Comparison of ENCODE assay signal across 15 cellular contexts in the genomic region with DNA sequence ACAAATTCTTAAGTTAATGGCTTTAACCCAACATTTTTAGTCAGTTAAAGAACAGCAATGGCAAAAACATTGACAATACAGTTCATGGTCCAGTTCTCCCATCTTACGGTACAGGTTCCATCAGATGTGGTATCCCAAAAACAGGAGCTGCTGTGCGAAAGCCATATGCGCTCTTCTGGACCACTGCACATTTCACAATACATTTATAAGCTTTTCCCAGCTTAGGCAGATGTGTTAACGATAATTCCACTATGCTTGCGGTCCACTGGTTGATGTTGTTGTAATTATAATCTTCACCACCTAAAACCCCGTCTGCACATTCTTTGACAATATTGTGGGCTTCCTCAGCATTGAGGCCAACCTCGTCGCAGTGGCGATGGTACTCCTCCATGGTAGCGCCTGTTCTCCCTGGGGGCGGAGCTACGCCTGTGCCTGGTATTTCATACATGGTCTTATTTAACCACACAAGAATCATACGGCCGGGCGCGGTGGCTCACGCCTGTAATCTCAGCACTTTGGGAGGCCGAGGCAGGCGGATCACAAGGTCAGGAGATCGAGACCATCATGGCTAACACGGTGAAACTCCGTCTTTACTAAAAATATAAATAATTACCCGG. TPM values are rescaled to one million over a fixed set of nuclear protein-coding genes. Genes with fewer than 3 reads are reported as not detected.
DNase-seq lines count a peak whose midpoint lies in the region; ATAC-seq and TF ChIP-seq lines count a peak whose summit lies in the region.
"Had no signal": no experiment of that assay in that cellular context is flagged by ENCODE, and none has a peak within 500 bp of the region (broad histone marks: within the 10 kb centered on the region; RNA-seq: fewer than 3 reads in every experiment).

No MANE protein-coding gene starts in this region.

- H3K4me3 ChIP-seq in right atrium auricular region, result no peak overlapping the region
- H3K4me3 ChIP-seq in left ventricle myocardium inferior, result no peak overlapping the region
- H3K4me3 ChIP-seq: GM23338 had no signal

- no peaks in the 10 kb centered on the region for H3K9me3 ChIP-seq in right atrium auricular region
- H3K9me3 ChIP-seq in left ventricle myocardium inferior (replicated peaks), result no peaks in the 10 kb centered on the region
- H3K9me3 ChIP-seq: Caco-2 had no signal

- H3K36me3 ChIP-seq in right atrium auricular region (no peaks in the 10 kb centered on the region), left ventricle myocardium inferior (no peaks in the 10 kb centered on the region)

- H3K27ac ChIP-seq in right atrium auricular region (no peak overlapping the region), left ventricle myocardium inferior (replicated peaks) (no peak overlapping the region)

- ATAC-seq in HG02981 (IDR thresholded peaks at IDR 0.05; ENCODE audit: unreplicated experiment) (no peak), GM18873 (IDR thresholded peaks at IDR 0.05; ENCODE audit: low FRiP score, unreplicated experiment) (no peak)
- ATAC-seq: GM23338 had no signal

- H3K27me3 ChIP-seq in right atrium auricular region (no peaks in the 10 kb centered on the region), left ventricle myocardium inferior (ENCODE audit: low read depth) (peaks cover 35% of the 10 kb centered on the region)

- DNase-seq in right atrium auricular region (ENCODE audit: low spot score) (peak; percentile 4), left ventricle myocardium inferior (no peak), NCI-H1694 (lab: John Stamatoyannopoulos, UW) (peak; percentile 82), islet precursor cell (peak; percentile 17), NCI-H1092 (lab: John Stamatoyannopoulos, UW) (no peak)
- DNase-seq: Caco-2; CD8-positive, alpha-beta memory T cell; DMS53; GF-D8; H7; Karpas-422 had no signal

- no peak for TF ChIP-seq CTCF in right atrium auricular region (IDR thresholded peaks at IDR 0.05)
- TF ChIP-seq CTCF in left ventricle myocardium inferior (IDR thresholded peaks at IDR 0.05; ENCODE audit: borderline replicate concordance), result no peak

- H3K4me1 ChIP-seq in right atrium auricular region, result no peaks in the 10 kb centered on the region
- no peaks in the 10 kb centered on the region for H3K4me1 ChIP-seq in left ventricle myocardium inferior
- H3K4me1 ChIP-seq: Caco-2 had no signal

- intact Hi-C loops in left ventricle myocardium inferior (cut with micrococcal nuclease), result no loop called here

RNA-seq across cellular contexts. Expression of a gene that starts 52.0 kb away (rescaled TPM):
- 1 to 10 TPM in 1 of 2 donors, under 1 TPM in 1; 0.51 to 1.3 TPM for total RNA-seq in right atrium auricular region
- 0.66 TPM for total RNA-seq in left ventricle myocardium inferior
- total RNA-seq: B cell had no signal

Comparison
In these comparisons a context has a peak if more than half of its experiments do, and no peak if none do; other contexts are left out.
1. DNase-seq: peak in right atrium auricular region (single experiment), NCI-H1694 (single experiment) and islet precursor cell (single experiment); none in left ventricle myocardium inferior (single experiment) and NCI-H1092 (single experiment).